24 cellular contexts compared by ENCODE assay signal in the genomic region with DNA sequence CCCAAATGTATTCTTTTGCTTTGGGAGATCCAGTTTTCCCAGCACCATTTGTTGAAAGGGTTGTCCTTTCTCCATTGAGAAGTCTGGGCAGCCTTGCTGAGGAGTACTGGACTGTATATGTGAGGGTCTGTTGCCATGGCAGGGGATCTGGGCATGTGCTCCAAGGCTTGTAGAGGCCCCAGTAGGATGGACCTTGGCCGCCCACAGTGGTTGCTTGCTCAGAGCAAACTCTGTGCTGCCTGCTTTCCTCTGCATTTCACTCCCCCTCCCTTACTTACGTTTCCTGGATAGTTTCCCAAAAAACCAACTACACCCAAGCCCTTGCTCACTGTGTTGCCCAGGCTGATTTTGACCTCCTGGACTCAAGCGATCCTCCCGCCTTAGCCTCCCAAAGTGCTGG.
"Had no signal": no experiment of that assay in that cellular context is flagged by ENCODE, and none has a peak within 500 bp of the region (broad histone marks: within the 10 kb centered on the region; RNA-seq: fewer than 3 reads in every experiment).

No MANE protein-coding gene starts in this region.

- H3K4me1 Mint-ChIP-seq: endodermal cell, immature natural killer cell, memory B cell had no signal

- H3K4me3 Mint-ChIP-seq: dendritic cell treated with granulocyte-macrophage colony-stimulating factor and Interleukin-4, amounts not matched to agents 40 ng/mL and 50 ng/mL, for 4 days; effector memory CD8-positive, alpha-beta T cell; endodermal cell; immature natural killer cell; memory B cell had no signal

- H3K27ac Mint-ChIP-seq: dendritic cell treated with granulocyte-macrophage colony-stimulating factor and Interleukin-4, amounts not matched to agents 40 ng/mL and 50 ng/mL, for 4 days; effector memory CD8-positive, alpha-beta T cell; endodermal cell; immature natural killer cell; memory B cell had no signal

- H3K9me3 Mint-ChIP-seq: dendritic cell treated with granulocyte-macrophage colony-stimulating factor and Interleukin-4, amounts not matched to agents 40 ng/mL and 50 ng/mL, for 4 days; effector memory CD8-positive, alpha-beta T cell; immature natural killer cell had no signal

- H3K36me3 Mint-ChIP-seq: immature natural killer cell, memory B cell had no signal

- DNase-seq: colonic mucosa; cortex of kidney; effector CD8-positive, alpha-beta T cell; effector memory CD8-positive, alpha-beta T cell; endodermal cell; erythroblast; esophagus squamous epithelium; foreskin fibroblast; foreskin melanocyte; gastrocnemius medialis; heart left ventricle; hypothalamus; immature natural killer cell; kidney; kidney glomerular epithelial cell; left colon; left ventricle myocardium inferior; mammary epithelial cell; mesendoderm; midbrain had no signal

- H3K27me3 Mint-ChIP-seq: dendritic cell treated with granulocyte-macrophage colony-stimulating factor and Interleukin-4, amounts not matched to agents 40 ng/mL and 50 ng/mL, for 4 days had no signal

- ATAC-seq: effector memory CD8-positive, alpha-beta T cell; esophagus mucosa; gastrocnemius medialis; heart left ventricle; left colon; left lobe of liver had no signal
